Comparison of ENCODE assay signal across 8 cellular contexts in genomic region chr1:85200870-85201339, GRCh38. TPM values are rescaled to one million over a fixed set of nuclear protein-coding genes. Genes with fewer than 3 reads are reported as not detected.
A peak's percentile ranks its signal among the peaks of the same experiment; 100 is the strongest.
DNase-seq lines count a peak whose midpoint lies in the region; ATAC-seq and TF ChIP-seq lines count a peak whose summit lies in the region.

Gene SYDE2, minus strand, starts transcription at chr1:85201016. Its CDS starts 20 bp downstream, at chr1:85200996.

- no peaks in the 10 kb centered on the region for H3K36me3 Mint-ChIP-seq in activated CD4-positive, alpha-beta T cell treated with anti-CD3 and anti-CD28 coated beads, Interleukin-2, amount 10 ng/mL, durations not matched to agents 7 days and 5 days (ENCODE audit: low read depth)

- peak within 1 kb of the TSS; percentile 88 for H3K4me3 Mint-ChIP-seq in activated CD4-positive, alpha-beta T cell treated with anti-CD3 and anti-CD28 coated beads, Interleukin-2, amount 10 ng/mL, durations not matched to agents 7 days and 5 days

- TF ChIP-seq CTCF in dorsolateral prefrontal cortex (IDR thresholded peaks at IDR 0.05 in 54 of 56, conservative IDR thresholded peaks at IDR 0.05 in 2 of 56; ENCODE audit: low read depth in 1 of 56, partially characterized antibody in 56 of 56) (peak in 1 of 56 donors; percentile 4), lung (IDR thresholded peaks at IDR 0.05; ENCODE audit: control extremely low read depth, extremely low read depth) (no peak)

- peaks cover 26% of the 10 kb centered on the region for H3K4me1 Mint-ChIP-seq in activated CD4-positive, alpha-beta T cell treated with anti-CD3 and anti-CD28 coated beads, Interleukin-2, amount 10 ng/mL, durations not matched to agents 7 days and 5 days

- peak within 1 kb of the TSS; percentile 55 to 87 (median 75) for H3K4me3 ChIP-seq in dorsolateral prefrontal cortex
- H3K4me3 ChIP-seq in lung: peak within 1 kb of the TSS; percentile 66

- no peaks in the 10 kb centered on the region for H3K4me1 ChIP-seq in lung (ENCODE audit: control insufficient read depth in 2 of 2, insufficient read depth in 2 of 2, low read length in 2 of 2)

- no peaks in the 10 kb centered on the region for H3K9me3 ChIP-seq in lung (ENCODE audit: control insufficient read depth in 2 of 2, insufficient read depth in 1 of 2, low read length in 1 of 2)

- POLR2A ChIA-PET in activated CD4-positive, alpha-beta T cell treated with anti-CD3 and anti-CD28 coated beads, Interleukin-2, amount 10 ng/mL, durations not matched to agents 7 days and 5 days (lab: Charles Lee): no interaction called here

- H3K36me3 ChIP-seq in lung (ENCODE audit: control insufficient read depth in 2 of 2, insufficient read depth in 2 of 2, low read length in 2 of 2): no peaks in the 10 kb centered on the region

- H3K27me3 ChIP-seq in dorsolateral prefrontal cortex: peaks cover 0 to 57% (median 8%) of the 10 kb centered on the region in 45 donors
- H3K27me3 ChIP-seq in lung (ENCODE audit: control insufficient read depth, insufficient read depth): no peaks in the 10 kb centered on the region

- DNase-seq in 8988T: peak; percentile 68
- DNase-seq in NCI-H2227 treated with DMSO at 0.1 percent for 48 hours (lab: John Stamatoyannopoulos, UW): peak; percentile 8
- peak; percentile 76 for DNase-seq in activated CD4-positive, alpha-beta T cell treated with anti-CD3 and anti-CD28 coated beads, Interleukin-2, amount 10 ng/mL, durations not matched to agents 7 days and 5 days
- DNase-seq in dorsolateral prefrontal cortex: peak in 5 of 10 donors; percentile 3 to 61 (median 42)
- peak; percentile 82 for DNase-seq in lung (ENCODE audit: low spot score)
- peak; percentile 18 to 65 (median 56) for DNase-seq in stimulated activated CD4-positive, alpha-beta T cell treated with anti-CD3 and anti-CD28 coated beads, TNF-alpha, amount 100 ng/mL, for 24 hours (ENCODE audit: low read depth in 3 of 3)

- peak within 1 kb of the TSS; percentile 96 for H3K27ac Mint-ChIP-seq in activated CD4-positive, alpha-beta T cell treated with anti-CD3 and anti-CD28 coated beads, Interleukin-2, amount 10 ng/mL, durations not matched to agents 7 days and 5 days

- CTCF ChIA-PET in activated CD4-positive, alpha-beta T cell treated with anti-CD3 and anti-CD28 coated beads, Interleukin-2, amount 10 ng/mL, durations not matched to agents 7 days and 5 days (lab: Charles Lee): interaction anchor here (1.5 kb wide), 1 partner anchor 54 kb away, joined by 4 read pairs; no protein-coding TSS in a partner anchor

- peaks cover 26% of the 10 kb centered on the region for H3K27me3 Mint-ChIP-seq in activated CD4-positive, alpha-beta T cell treated with anti-CD3 and anti-CD28 coated beads, Interleukin-2, amount 10 ng/mL, durations not matched to agents 7 days and 5 days

- intact Hi-C loops in dorsolateral prefrontal cortex (cut with DNase I): no loop called here

- no peaks in the 10 kb centered on the region for H3K9me3 Mint-ChIP-seq in activated CD4-positive, alpha-beta T cell treated with anti-CD3 and anti-CD28 coated beads, Interleukin-2, amount 10 ng/mL, durations not matched to agents 7 days and 5 days

- 0 to 1% methylated on average over 44 to 59 of the region's 59 CpGs for WGBS in lung, 2 donors

- ATAC-seq in GM18519 (IDR thresholded peaks at IDR 0.05; ENCODE audit: low FRiP score, unreplicated experiment): peak; percentile 70
- peak; percentile 78 for ATAC-seq in HG03045 (IDR thresholded peaks at IDR 0.05; ENCODE audit: unreplicated experiment)
- ATAC-seq in lung (ENCODE audit: insufficient read depth, low FRiP score): peak; percentile 92

- peak within 1 kb of the TSS in 52 of 59 donors; percentile 2 to 88 (median 69) for H3K27ac ChIP-seq in dorsolateral prefrontal cortex
- H3K27ac ChIP-seq in lung (ENCODE audit: low read depth in 1 of 2, low read length in 1 of 2): peak within 1 kb of the TSS; percentile 99 to 100

RNA-seq across cellular contexts. Expression of gene SYDE2, which starts in this region (rescaled TPM):
- total RNA-seq in activated CD4-positive, alpha-beta T cell treated with anti-CD3 and anti-CD28 coated beads, Interleukin-2, amount 10 ng/mL, durations not matched to agents 7 days and 5 days: 1 to 10 TPM; 1.6 to 1.8 TPM
- total RNA-seq in dorsolateral prefrontal cortex: 1 to 10 TPM; 3.4 to 9.4 (median 6.4) TPM
- total RNA-seq in lung: 10 to 100 TPM; 18.3 to 48.9 TPM
- polyA plus RNA-seq in lung: 1 to 10 TPM; 1.9 to 2.4 TPM
